In the genomic region with DNA sequence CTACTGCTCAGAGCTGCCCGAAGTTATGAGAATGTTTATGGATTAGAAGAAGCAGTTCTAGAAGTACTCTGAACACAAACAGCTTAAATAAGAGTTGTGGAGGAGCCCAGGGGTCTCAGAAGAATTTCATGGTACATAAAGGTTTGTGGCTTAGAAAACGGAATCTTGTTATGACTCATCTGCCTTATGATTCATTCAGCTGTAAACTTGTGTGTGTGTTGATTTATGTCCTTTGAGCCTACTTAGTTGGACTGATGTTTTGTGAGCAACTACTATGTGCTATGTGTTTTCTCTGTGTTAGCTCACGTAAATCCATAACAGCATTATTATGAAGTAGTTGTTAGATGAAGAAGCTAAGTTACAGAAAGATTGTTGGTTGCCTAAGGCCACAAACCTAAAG, we compare ENCODE assay signal across 7 cellular contexts.
A peak's percentile ranks its signal among the peaks of the same experiment; 100 is the strongest.
DNase-seq lines count a peak whose midpoint lies in the region; ATAC-seq, FAIRE-seq and TF ChIP-seq lines count a peak whose summit lies in the region.

No MANE protein-coding gene starts in this region.

- H3K4me3 ChIP-seq in small intestine (ENCODE audit: low read depth in 1 of 2, low read length in 2 of 2) (no peak overlapping the region), mesendoderm (ENCODE audit: low read length) (no peak overlapping the region), MG63 (no peak overlapping the region)

- no peaks in the 10 kb centered on the region for H3K79me2 ChIP-seq in mesendoderm (ENCODE audit: control insufficient read depth, insufficient read depth, low read length)

- no peak overlapping the region for H3K27ac Mint-ChIP-seq in endothelial cell (ENCODE audit: unreplicated experiment)

- H3K56ac ChIP-seq in mesendoderm (ENCODE audit: low read length): no peak overlapping the region

- no peak overlapping the region for H3K4me3 Mint-ChIP-seq in endothelial cell (ENCODE audit: unreplicated experiment)

- H2BK120ac ChIP-seq in mesendoderm (ENCODE audit: low read depth, low read length): no peak overlapping the region

- no peaks in the 10 kb centered on the region for H3K4me1 ChIP-seq in small intestine (ENCODE audit: control insufficient read depth in 2 of 2, insufficient read depth in 1 of 2, low read depth in 1 of 2, low read length in 1 of 2)
- peaks cover 2% of the 10 kb centered on the region for H3K4me1 ChIP-seq in mesendoderm (ENCODE audit: control insufficient read depth, low read depth, low read length)

- ATAC-seq in GM19372 (IDR thresholded peaks at IDR 0.05; ENCODE audit: low read depth, unreplicated experiment) (peak; percentile 71), HG03039 (IDR thresholded peaks at IDR 0.05; ENCODE audit: unreplicated experiment) (peak; percentile 75)

- no peak overlapping the region for H2AK5ac ChIP-seq in mesendoderm (ENCODE audit: low read length)

- no peak overlapping the region for H2BK15ac ChIP-seq in mesendoderm (replicated peaks; ENCODE audit: low read depth)

- no peaks in the 10 kb centered on the region for H3K36me3 Mint-ChIP-seq in endothelial cell (ENCODE audit: low read depth, unreplicated experiment)

- H3K9me3 ChIP-seq in small intestine (ENCODE audit: control insufficient read depth, low read depth) (no peaks in the 10 kb centered on the region), MG63 (no peaks in the 10 kb centered on the region)

- no peaks in the 10 kb centered on the region for H3K79me1 ChIP-seq in mesendoderm (ENCODE audit: low read length)

- FAIRE-seq in small intestine (lab: Jason Lieb, UNC): no peak

- DNase-seq in RPMI7951 (ENCODE audit: low read depth): peak; percentile 88
- peak; percentile 26 for DNase-seq in small intestine
- no peak for DNase-seq in endothelial cell (ENCODE audit: low spot score)
- no peak for DNase-seq in mesendoderm
- DNase-seq in MG63: no peak

- H3K4ac ChIP-seq in mesendoderm (ENCODE audit: low read depth, low read length): no peak overlapping the region

- H2BK5ac ChIP-seq in mesendoderm (ENCODE audit: low read length): no peak overlapping the region

- H3K27ac ChIP-seq in small intestine (ENCODE audit: low read depth in 1 of 2, low read length in 1 of 2): no peak overlapping the region
- no peak overlapping the region for H3K27ac ChIP-seq in mesendoderm (ENCODE audit: low read depth, low read length)

- H3K36me3 ChIP-seq in small intestine (ENCODE audit: control insufficient read depth in 2 of 2, insufficient read depth in 2 of 2, low read length in 2 of 2) (no peaks in the 10 kb centered on the region), mesendoderm (ENCODE audit: control insufficient read depth, insufficient read depth, low read length) (no peaks in the 10 kb centered on the region), MG63 (no peaks in the 10 kb centered on the region)

- H3K4me1 Mint-ChIP-seq in endothelial cell (ENCODE audit: unreplicated experiment): no peaks in the 10 kb centered on the region

- no peak overlapping the region for H3K9ac ChIP-seq in mesendoderm (ENCODE audit: low read length)

- H3K23ac ChIP-seq in mesendoderm (ENCODE audit: low read length): no peak overlapping the region

- H4K8ac ChIP-seq in mesendoderm (ENCODE audit: low read depth, low read length): no peak overlapping the region

- no peak overlapping the region for H3K18ac ChIP-seq in mesendoderm (ENCODE audit: low read length)

- H3K4me2 ChIP-seq in mesendoderm (ENCODE audit: low read length): no peak overlapping the region

- H3K27me3 Mint-ChIP-seq in endothelial cell (ENCODE audit: unreplicated experiment): no peaks in the 10 kb centered on the region

- WGBS in small intestine, 3 donors: 69 to 70% (median 70%) methylated on average over 3 of the region's 3 CpGs
- no CpG with 5 or more reads among the region's 3 CpGs for WGBS in mesendoderm (ENCODE audit: extremely low coverage, insufficient coverage, low lambda C conversion rate)

- no peaks in the 10 kb centered on the region for H3K9me3 Mint-ChIP-seq in endothelial cell (ENCODE audit: unreplicated experiment)

- H4K5ac ChIP-seq in mesendoderm (ENCODE audit: low read length): no peak overlapping the region

- H3K27me3 ChIP-seq in small intestine (ENCODE audit: control insufficient read depth in 2 of 2, insufficient read depth in 2 of 2, low read length in 2 of 2) (no peaks in the 10 kb centered on the region), mesendoderm (ENCODE audit: insufficient read depth, low read length, poor library complexity) (no peaks in the 10 kb centered on the region), MG63 (no peaks in the 10 kb centered on the region)

- TF ChIP-seq CTCF in endothelial cell (IDR thresholded peaks at IDR 0.05; ENCODE audit: unreplicated experiment): no peak

Comparison
In these comparisons a context has a peak if more than half of its experiments do, and no peak if none do; other contexts are left out.
1. DNase-seq: peak in RPMI7951 (single experiment) and small intestine (single experiment); none in endothelial cell (single experiment), mesendoderm (single experiment) and MG63 (single experiment).